Comparison of ENCODE assay signal across 8 cellular contexts in the genomic region with DNA sequence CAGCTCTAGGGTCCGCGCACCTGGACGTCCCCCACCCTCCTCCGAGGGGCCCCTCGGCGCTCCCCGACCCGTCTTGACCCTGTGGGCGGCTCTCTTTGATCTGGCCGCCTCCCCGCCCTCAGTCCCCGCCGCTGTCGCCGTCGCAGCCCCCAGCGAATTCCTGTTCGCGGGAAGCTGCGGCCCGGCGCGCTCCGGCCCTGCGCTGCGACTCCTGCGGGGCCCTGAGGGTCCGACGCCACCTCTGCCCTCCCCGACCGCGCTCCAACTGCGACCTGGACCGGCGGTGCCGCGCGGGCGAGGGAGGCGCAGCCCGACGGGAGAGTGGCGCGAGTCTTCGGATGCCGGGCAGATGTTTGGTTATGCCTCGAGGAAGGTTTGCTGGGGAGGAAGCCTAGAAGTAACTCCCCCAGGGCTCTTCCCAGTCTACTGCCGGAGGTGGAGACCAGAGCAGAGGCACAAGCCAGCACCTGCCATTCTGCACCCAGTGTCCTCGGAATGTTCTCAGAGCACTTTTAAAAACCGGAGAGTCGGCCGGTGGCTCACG. TPM values are rescaled to one million over a fixed set of nuclear protein-coding genes. Genes with fewer than 3 reads are reported as not detected.
A peak's percentile ranks its signal among the peaks of the same experiment; 100 is the strongest.
DNase-seq lines count a peak whose midpoint lies in the region; ATAC-seq and TF ChIP-seq lines count a peak whose summit lies in the region.

No MANE protein-coding gene starts in this region.

- CTCF ChIA-PET in Panc1 (lab: Charles Lee) = no interaction called here

- in situ Hi-C loops in Panc1 (cut with HindIII; ENCODE audit: low pct_unique_long_range_greater_than_20kb, low sequenced_read_pairs) = no loop called here

- H3K9me3 ChIP-seq in H9 (ENCODE audit: control insufficient read depth, low read depth, low read length) (no peaks in the 10 kb centered on the region), Panc1 (ENCODE audit: control insufficient read depth, insufficient read depth, low read depth, low read length) (no peaks in the 10 kb centered on the region), esophagus (ENCODE audit: control insufficient read depth in 2 of 2, insufficient read depth in 1 of 2, low read depth in 1 of 2, low read length in 1 of 2) (no peaks in the 10 kb centered on the region), parathyroid adenoma (ENCODE audit: control insufficient read depth, low read length) (no peaks in the 10 kb centered on the region)

- no peak overlapping the region for H2BK15ac ChIP-seq in H9 (ENCODE audit: low read depth, low read length)

- no peaks in the 10 kb centered on the region for H3K4me1 ChIP-seq in H9 (ENCODE audit: insufficient read depth, low read length)
- no peaks in the 10 kb centered on the region for H3K4me1 ChIP-seq in Panc1 (ENCODE audit: control insufficient read depth, insufficient read depth, low read length)
- peaks cover 5 to 7% of the 10 kb centered on the region in 2 donors for H3K4me1 ChIP-seq in esophagus (ENCODE audit: control insufficient read depth in 2 of 2, insufficient read depth in 2 of 2, low read length in 1 of 2)
- no peaks in the 10 kb centered on the region for H3K4me1 ChIP-seq in parathyroid adenoma

- no peak overlapping the region for H2BK5ac ChIP-seq in H9 (ENCODE audit: insufficient read length, low read length)

- no peak overlapping the region for H3T11ph ChIP-seq in H9 (ENCODE audit: low read length)

- no TSS peak for BruUV-seq in Panc1 (replicated peaks; lab: Mats Ljungman, UMichigan)

- H4K8ac ChIP-seq in H9 (replicated peaks; ENCODE audit: insufficient read length, low read depth, low read length) = no peak overlapping the region

- H3K27me3 ChIP-seq in H9 (ENCODE audit: insufficient read depth, low read length) (peaks cover 21% of the 10 kb centered on the region), Panc1 (ENCODE audit: control insufficient read depth, insufficient read depth, low read length) (no peaks in the 10 kb centered on the region; the same call in 1 of the 2 replicates), esophagus (ENCODE audit: control insufficient read depth in 1 of 2, insufficient read depth in 2 of 2, low read length in 2 of 2) (peaks cover 0 to 5% of the 10 kb centered on the region in 2 donors), parathyroid adenoma (ENCODE audit: control insufficient read depth, insufficient read depth, low read length) (no peaks in the 10 kb centered on the region)

- H3K4me2 ChIP-seq in H9 (ENCODE audit: insufficient read depth, insufficient read length, low read length) = peak overlapping the region; percentile 49
- H3K4me2 ChIP-seq in parathyroid adenoma (ENCODE audit: low read length) = peak overlapping the region; percentile 83

- 0 out of 7 replicates have a peak, but pooled peaks cover 0 to 4% (median 3%) of the 10 kb centered on the region in 3 experiments for H3K36me3 Mint-ChIP-seq in H9 (ENCODE audit: insufficient read depth in 1 of 3, low read depth in 3 of 3)

- no peak overlapping the region for H3K56ac ChIP-seq in H9 (ENCODE audit: insufficient read length, low read depth, low read length)

- H3K23me2 ChIP-seq in H9 (ENCODE audit: insufficient read length, low read depth, low read length, poor library complexity, severe bottlenecking) = peaks cover 6% of the 10 kb centered on the region

- H3K14ac ChIP-seq in H9 (ENCODE audit: insufficient read depth, low read length) = no peak overlapping the region; the same call in 1 of the 2 replicates

- no peak overlapping the region for H2BK120ac ChIP-seq in H9 (ENCODE audit: low read depth, low read length, poor library complexity, severe bottlenecking)

- no peak overlapping the region for H3K27ac Mint-ChIP-seq in H9

- POLR2A ChIA-PET in Panc1 (lab: Charles Lee) = no interaction called here

- H2AFZ ChIP-seq in H9 (ENCODE audit: low read length) (no peak overlapping the region), parathyroid adenoma (peak overlapping the region; percentile 88)

- H3K4me1 Mint-ChIP-seq in H9 = peaks cover 3% of the 10 kb centered on the region in 2 experiments; a peak in 3 of 4 replicates

- no peak overlapping the region for H3K23ac ChIP-seq in H9 (ENCODE audit: insufficient read length, low read depth, low read length)

- TF ChIP-seq CTCF in H9 (conservative IDR thresholded peaks at IDR 0.05) = no peak
- TF ChIP-seq CTCF in Panc1 (IDR thresholded peaks at IDR 0.05) = no peak
- TF ChIP-seq CTCF in parathyroid adenoma (IDR thresholded peaks at IDR 0.05) = no peak

- no peak overlapping the region for H4K5ac ChIP-seq in H9 (ENCODE audit: insufficient read length, low read depth, low read length)

- peaks cover 0 to 5% of the 10 kb centered on the region in 2 experiments; a peak in 2 of 5 replicates for H3K9me3 Mint-ChIP-seq in H9

- peak; percentile 54 for ATAC-seq in Panc1
- ATAC-seq in HG02759 (IDR thresholded peaks at IDR 0.05; ENCODE audit: unreplicated experiment) = no peak

- no peak overlapping the region for H4K91ac ChIP-seq in H9 (ENCODE audit: insufficient read length, low read depth, low read length)

- no peaks in the 10 kb centered on the region for H3K79me2 ChIP-seq in H9 (ENCODE audit: insufficient read depth, low read length)
- no peaks in the 10 kb centered on the region for H3K79me2 ChIP-seq in parathyroid adenoma

- WGBS in H9 (ENCODE audit: extremely low coverage, insufficient read length, low lambda C conversion rate) = no CpG with 5 or more reads among the region's 53 CpGs
- WGBS in esophagus, 2 donors = 3 to 4% methylated on average over 52 to 53 of the region's 53 CpGs

- H3K4ac ChIP-seq in H9 (ENCODE audit: low read depth, low read length) = no peak overlapping the region

- H3K79me1 ChIP-seq in H9 (ENCODE audit: insufficient read depth, low read depth, low read length, poor library complexity, severe bottlenecking) = no peaks in the 10 kb centered on the region

- H3K4me3 Mint-ChIP-seq in H9 = peak overlapping the region; percentile 57 to 80

- H3K27me3 Mint-ChIP-seq in H9 (ENCODE audit: low read depth) = peaks cover 64% of the 10 kb centered on the region

- no peak overlapping the region for H3K18ac ChIP-seq in H9 (ENCODE audit: insufficient read length, low read depth, low read length)

- no peak overlapping the region for H2AK5ac ChIP-seq in H9 (ENCODE audit: insufficient read length, low read length)

- peak; percentile 53 for DNase-seq in NCI-H748 (lab: John Stamatoyannopoulos, UW; ENCODE audit: unreplicated experiment)
- DNase-seq in NCI-H748 treated with DMSO at 0.1 percent for 48 hours (lab: John Stamatoyannopoulos, UW) = no peak
- peak; percentile 50 for DNase-seq in H9
- DNase-seq in Panc1 (ENCODE audit: low read depth, low spot score) = no peak
- no peak for DNase-seq in stimulated activated CD4-positive, alpha-beta T cell treated with anti-CD3 and anti-CD28 coated beads, Interleukin-2, amount 100 ng/mL, for 48 hours

- no peaks in the 10 kb centered on the region for H4K20me1 ChIP-seq in H9 (ENCODE audit: control insufficient read depth, insufficient read depth, insufficient read length)

- H3K27ac ChIP-seq in H9 (ENCODE audit: insufficient read length, low read depth, low read length) (no peak overlapping the region), Panc1 (ENCODE audit: low read length) (no peak overlapping the region), esophagus (ENCODE audit: low read depth in 2 of 2, low read length in 1 of 2) (no peak overlapping the region), parathyroid adenoma (no peak overlapping the region)

- intact Hi-C loops in Panc1 (cut with micrococcal nuclease; ENCODE audit: unreplicated experiment) = no loop called here

- H3K9ac ChIP-seq in H9 (ENCODE audit: extremely low read depth, insufficient read length, low read length) (no peak overlapping the region), parathyroid adenoma (no peak overlapping the region)

- peak overlapping the region; percentile 41 to 48 for H3K4me3 ChIP-seq in Panc1 (ENCODE audit: low read depth in 2 of 2, low read length in 2 of 2)
- H3K4me3 ChIP-seq in esophagus (ENCODE audit: low read depth in 1 of 2, low read length in 2 of 2) = peak overlapping the region; percentile 48 to 54
- peak overlapping the region; percentile 29 for H3K4me3 ChIP-seq in parathyroid adenoma (ENCODE audit: low read depth, low read length)

- no peak overlapping the region for H2BK12ac ChIP-seq in H9 (ENCODE audit: insufficient read length, low read depth, low read length)

- H3K36me3 ChIP-seq in Panc1 (ENCODE audit: control insufficient read depth, insufficient read depth, low read length) = no peaks in the 10 kb centered on the region
- H3K36me3 ChIP-seq in esophagus (ENCODE audit: control insufficient read depth in 2 of 2, insufficient read depth in 2 of 2, low read length in 1 of 2) = no peaks in the 10 kb centered on the region
- H3K36me3 ChIP-seq in parathyroid adenoma (ENCODE audit: control insufficient read depth, insufficient read depth, low read length) = no peaks in the 10 kb centered on the region

- H2BK20ac ChIP-seq in H9 (ENCODE audit: low read depth, low read length, poor library complexity, severe bottlenecking) = no peak overlapping the region

RNA-seq across cellular contexts. Expression of a gene that starts 0.4 kb away (rescaled TPM):
- 0.39 and 0.55 TPM in 2 replicates for total RNA-seq in H9 (2021)
- total RNA-seq in Panc1 (2021; ENCODE audit: unreplicated experiment) = 2.6 TPM
- polyA plus RNA-seq in Panc1 (2012; ENCODE audit: insufficient read length) = 3.4 TPM
- under 1 TPM; 0.12 to 0.16 TPM for polyA plus RNA-seq in esophagus

RNA-seq across cellular contexts. Expression of a gene that starts 41.2 kb away (rescaled TPM):
- 190 and 201 TPM in 2 replicates for total RNA-seq in H9 (2021)
- 142 TPM for total RNA-seq in Panc1 (2021; ENCODE audit: unreplicated experiment)
- polyA plus RNA-seq in Panc1 (2012; ENCODE audit: insufficient read length) = 252 TPM
- 10 to 100 TPM; 75.4 to 97.4 TPM for polyA plus RNA-seq in esophagus

RNA-seq across cellular contexts. Expression of a gene that starts 41.7 kb away (rescaled TPM):
- total RNA-seq in H9 (2021) = 18.4 and 18.5 TPM in 2 replicates
- 12.4 TPM for total RNA-seq in Panc1 (2021; ENCODE audit: unreplicated experiment)
- polyA plus RNA-seq in Panc1 (2012; ENCODE audit: insufficient read length) = 12.8 TPM
- polyA plus RNA-seq in esophagus = 1 to 10 TPM; 7.5 to 10.0 TPM

Comparison
In these comparisons a context has a peak if more than half of its experiments do, and no peak if none do; other contexts are left out.
1. DNase-seq: peak in NCI-H748 (single experiment) and H9 (single experiment); none in NCI-H748 treated with DMSO at 0.1 percent for 48 hours (single experiment), Panc1 (single experiment) and stimulated activated CD4-positive, alpha-beta T cell treated with anti-CD3 and anti-CD28 coated beads, Interleukin-2, amount 100 ng/mL, for 48 hours (0 of 2).
2. Peak in every context shown above with its lines, with median percentiles within 50 percentile points of each other: H3K4me3 ChIP-seq.